ENCODE assay signal across 15 cellular contexts in genomic region chr20:62560162-62560561, GRCh38.
DNase-seq lines count a peak whose midpoint lies in the region; ATAC-seq, FAIRE-seq and TF ChIP-seq lines count a peak whose summit lies in the region.
"Had no signal": no experiment of that assay in that cellular context is flagged by ENCODE, and none has a peak within 500 bp of the region (broad histone marks: within the 10 kb centered on the region; RNA-seq: fewer than 3 reads in every experiment).

No MANE protein-coding gene starts in this region.

- ATAC-seq in heart right ventricle (no peak), IMR-90 (ENCODE audit: low read depth) (no peak), gastrocnemius medialis (no peak)
- ATAC-seq: CD8-positive, alpha-beta T cell had no signal

- H2BK15ac ChIP-seq in IMR-90 (ENCODE audit: low read depth, low read length) (no peak overlapping the region), H1 (ENCODE audit: low read length) (no peak overlapping the region)

- no peaks in the 10 kb centered on the region for H3K79me1 ChIP-seq in IMR-90 (ENCODE audit: low read depth in 1 of 2, low read length in 2 of 2)
- H3K79me1 ChIP-seq in H1 (ENCODE audit: low read depth, low read length), result no peaks in the 10 kb centered on the region; the same call in 1 of the 2 replicates

- H3K14ac ChIP-seq in IMR-90 (replicated peaks; ENCODE audit: low read depth, low read length) (no peak overlapping the region), H1 (ENCODE audit: insufficient read length) (no peak overlapping the region)

- H2BK20ac ChIP-seq in IMR-90 (ENCODE audit: low read depth, low read length), result no peak overlapping the region
- H2BK20ac ChIP-seq in H1 (ENCODE audit: low read length), result no peak overlapping the region

- H3K4me2 ChIP-seq in IMR-90 (ENCODE audit: low read depth, low read length) (no peak overlapping the region), H1 (ENCODE audit: insufficient read depth in 1 of 2, low read depth in 2 of 2, low read length in 2 of 2) (no peak overlapping the region)

- TF ChIP-seq RAD21 in IMR-90 (IDR thresholded peaks at IDR 0.05; ENCODE audit: low read length), result no peak
- no peak for TF ChIP-seq RAD21 in H1 (IDR thresholded peaks at IDR 0.05 in 1 of 2, conservative IDR thresholded peaks at IDR 0.05 in 1 of 2; ENCODE audit: low read depth in 2 of 2, low read length in 2 of 2)

- H3K56ac ChIP-seq in IMR-90 (ENCODE audit: extremely low read depth, insufficient read depth, low read length) (no peak overlapping the region), H1 (replicated peaks; ENCODE audit: insufficient read length, low read depth, low read length) (no peak overlapping the region)

- POLR2A ChIA-PET in IMR-90 (lab: Charles Lee; ENCODE audit: unreplicated experiment) (no interaction called here), H1 (lab: Charles Lee; ENCODE audit: partially characterized antibody) (no interaction called here)

- no peak overlapping the region for H3K18ac ChIP-seq in IMR-90 (ENCODE audit: low read depth, low read length)
- no peak overlapping the region for H3K18ac ChIP-seq in H1 (ENCODE audit: extremely low read depth, low read length)

- no peak for TF ChIP-seq CTCF in heart right ventricle (IDR thresholded peaks at IDR 0.05)
- no peak for TF ChIP-seq CTCF in IMR-90 (conservative IDR thresholded peaks at IDR 0.05; ENCODE audit: low read depth, low read length)
- TF ChIP-seq CTCF in H1 (IDR thresholded peaks at IDR 0.05; ENCODE audit: control extremely low read depth in 1 of 3, insufficient read depth in 1 of 3, low read depth in 1 of 3, low read length in 3 of 3), result no peak
- no peak for TF ChIP-seq CTCF in gastrocnemius medialis (IDR thresholded peaks at IDR 0.05 in 4 of 5, conservative IDR thresholded peaks at IDR 0.05 in 1 of 5)

- H3K4me3 ChIP-seq in heart right ventricle, result no peak overlapping the region
- no peak overlapping the region for H3K4me3 ChIP-seq in IMR-90 (ENCODE audit: insufficient read depth, low read depth, low read length)
- H3K4me3 ChIP-seq in H1 (ENCODE audit: extremely low read depth in 1 of 4, insufficient read depth in 2 of 4, low read depth in 3 of 4, low read length in 4 of 4), result no peak overlapping the region
- H3K4me3 ChIP-seq in gastrocnemius medialis, result no peak overlapping the region

- H4K8ac ChIP-seq in IMR-90 (ENCODE audit: low read depth in 2 of 2, low read length in 2 of 2) (no peak overlapping the region), H1 (ENCODE audit: extremely low read depth, insufficient read depth, low read length) (no peak overlapping the region)

- 32 to 35% methylated on average over 6 of the region's 6 CpGs for WGBS in heart right ventricle, 2 donors
- no CpG with 5 or more reads among the region's 6 CpGs for WGBS in IMR-90 (ENCODE audit: extremely low coverage in 2 of 2, insufficient read length in 1 of 2), 2 experiments
- 83% methylated on average over 6 of the region's 6 CpGs; no CpG with 5 or more reads in 1 of the 2 experiments for WGBS in H1 (ENCODE audit: extremely low coverage in 1 of 2, insufficient coverage in 1 of 2, insufficient read length in 1 of 2, insufficient replicate concordance in 2 of 2, low coverage in 1 of 2, low lambda C conversion rate in 2 of 2, missing lambda C conversion rate in 1 of 2), 2 experiments

- no peak for FAIRE-seq in H1 (lab: Jason Lieb, UNC)
- FAIRE-seq in GM12892 (lab: Jason Lieb, UNC), result no peak
- FAIRE-seq: A204.1, D721Med had no signal

- H4K20me1 ChIP-seq in IMR-90 (ENCODE audit: insufficient read depth, low read length) (no peaks in the 10 kb centered on the region), H1 (replicated peaks in 1 of 2; ENCODE audit: control insufficient read depth in 1 of 2, insufficient read depth in 2 of 2, low read length in 2 of 2) (no peaks in the 10 kb centered on the region)

- dilution Hi-C loops in IMR-90 (cut with HindIII; ENCODE audit: low sequenced_read_pairs, unreplicated experiment), result no loop called here

- CTCF ChIA-PET in IMR-90 (lab: Yijun Ruan, JAX) (no interaction called here), H1 (lab: Charles Lee; ENCODE audit: partially characterized antibody) (interaction anchor here (1.2 to 3.0 kb wide), 3 partner anchors 11 to 28 kb away, joined by 4 to 12 read pairs (median 6); no protein-coding TSS in a partner anchor)

- H3K4me1 ChIP-seq in heart right ventricle (peaks cover 4 to 86% (median 38%) of the 10 kb centered on the region in 9 donors), IMR-90 (ENCODE audit: control insufficient read depth, insufficient read depth, low read length) (no peaks in the 10 kb centered on the region), H1 (replicated peaks in 1 of 4; ENCODE audit: control insufficient read depth in 3 of 4, insufficient read depth in 4 of 4, low read length in 3 of 4) (no peaks in the 10 kb centered on the region; a peak in 1 of 7 replicates), gastrocnemius medialis (peaks cover 51 to 77% of the 10 kb centered on the region in 2 donors)

- H4K91ac ChIP-seq in IMR-90 (ENCODE audit: insufficient read depth, low read depth, low read length) (no peak overlapping the region), H1 (replicated peaks; ENCODE audit: insufficient read length, low read length) (no peak overlapping the region)

- in situ Hi-C loops in IMR-90 (cut with MboI; ENCODE audit: low sequenced_read_pairs), result no loop called here
- in situ Hi-C loops in gastrocnemius medialis (cut with MboI; ENCODE audit: low sequenced_read_pairs in 4 of 4), result no loop called here

- no peaks in the 10 kb centered on the region for H3K9me3 ChIP-seq in heart right ventricle
- no peaks in the 10 kb centered on the region for H3K9me3 ChIP-seq in IMR-90 (ENCODE audit: control insufficient read depth, insufficient read depth, low read length)
- H3K9me3 ChIP-seq in H1 (ENCODE audit: insufficient read depth in 2 of 2, low read depth in 1 of 2, low read length in 1 of 2), result no peaks in the 10 kb centered on the region
- no peaks in the 10 kb centered on the region for H3K9me3 ChIP-seq in gastrocnemius medialis

- H3K23me2 ChIP-seq in H1 (ENCODE audit: low read depth, low read length), result no peaks in the 10 kb centered on the region

- H2BK5ac ChIP-seq in IMR-90 (ENCODE audit: low read depth, low read length, poor library complexity, severe bottlenecking), result no peak overlapping the region
- H2BK5ac ChIP-seq in H1 (ENCODE audit: low read depth, low read length), result no peak overlapping the region

- no TSS peak for BruUV-seq in IMR-90 (replicated peaks; lab: Mats Ljungman, UMichigan)

- H3K36me3 ChIP-seq in heart right ventricle (peaks cover 0 to 17% (median 0%) of the 10 kb centered on the region in 9 donors), IMR-90 (ENCODE audit: control insufficient read depth, insufficient read depth, low read length) (no peaks in the 10 kb centered on the region), H1 (ENCODE audit: control insufficient read depth in 2 of 4, insufficient read depth in 4 of 4, low read length in 3 of 4) (no peaks in the 10 kb centered on the region), gastrocnemius medialis (no peaks in the 10 kb centered on the region)

- DNase-seq in heart right ventricle, result no peak
- no peak for DNase-seq in cardiac septum (ENCODE audit: low spot score)
- no peak for DNase-seq in IMR-90
- DNase-seq in H1 (ENCODE audit: low read depth in 1 of 2, low spot score in 2 of 2), result no peak
- DNase-seq in gastrocnemius medialis, result no peak
- no peak for DNase-seq in GM12892 (ENCODE audit: insufficient read length)
- no peak for DNase-seq in NCI-H446 (lab: John Stamatoyannopoulos, UW)
- DNase-seq: CD8-positive, alpha-beta T cell; COR-L47; DND-41; GDM1; HCEC 1CT; HFFc6 had no signal

- peaks cover 0 to 64% (median 36%) of the 10 kb centered on the region in 7 donors for H3K27me3 ChIP-seq in heart right ventricle
- H3K27me3 ChIP-seq in IMR-90 (ENCODE audit: control insufficient read depth, insufficient read depth, low read length), result peaks cover 75% of the 10 kb centered on the region
- H3K27me3 ChIP-seq in H1 (replicated peaks in 1 of 4; ENCODE audit: control insufficient read depth in 3 of 4, extremely low read depth in 1 of 4, insufficient read depth in 3 of 4, low read length in 3 of 4), result no peaks in the 10 kb centered on the region
- H3K27me3 ChIP-seq in gastrocnemius medialis, result no peaks in the 10 kb centered on the region

- H3K23ac ChIP-seq in IMR-90 (ENCODE audit: low read depth, low read length) (no peak overlapping the region), H1 (ENCODE audit: insufficient read length) (no peak overlapping the region)

- H2BK12ac ChIP-seq in H1 (ENCODE audit: low read depth, low read length), result no peak overlapping the region

- no peak for TF ChIP-seq EP300 in H1 (IDR thresholded peaks at IDR 0.05; ENCODE audit: borderline replicate concordance in 1 of 2, low read depth in 2 of 2, low read length in 2 of 2)

- TF ChIP-seq POLR2A in IMR-90 (IDR thresholded peaks at IDR 0.05; ENCODE audit: low read depth, low read length), result no peak
- no peak for TF ChIP-seq POLR2A in H1 (IDR thresholded peaks at IDR 0.05; ENCODE audit: control extremely low read depth in 1 of 2, low read depth in 2 of 2, low read length in 2 of 2)
- no peak for TF ChIP-seq POLR2A in gastrocnemius medialis (IDR thresholded peaks at IDR 0.05)
- TF ChIP-seq POLR2A in GM12892 (IDR thresholded peaks at IDR 0.05; ENCODE audit: low read depth, low read length), result no peak

- H2AK5ac ChIP-seq in IMR-90 (ENCODE audit: low read depth, low read length) (no peak overlapping the region), H1 (ENCODE audit: low read depth, low read length) (no peak overlapping the region)

- H4K5ac ChIP-seq in IMR-90 (ENCODE audit: low read depth, low read length) (no peak overlapping the region), H1 (ENCODE audit: insufficient read length, low read depth, low read length) (no peak overlapping the region)

- no peaks in the 10 kb centered on the region for H3K9me1 ChIP-seq in IMR-90 (ENCODE audit: insufficient read depth, low read length)

- H3K9ac ChIP-seq in IMR-90 (ENCODE audit: low read depth, low read length) (no peak overlapping the region), H1 (replicated peaks in 1 of 4; ENCODE audit: extremely low read depth in 1 of 4, low read depth in 3 of 4, low read length in 3 of 4) (no peak overlapping the region)

- H3K27ac ChIP-seq in heart right ventricle, result peak overlapping the region in 7 of 10 donors; percentile 88 to 99 (median 94)
- H3K27ac ChIP-seq in IMR-90 (ENCODE audit: insufficient read depth, low read length), result no peak overlapping the region
- H3K27ac ChIP-seq in H1 (ENCODE audit: low read depth, low read length), result no peak overlapping the region
- peak overlapping the region; percentile 91 to 100 (median 98) for H3K27ac ChIP-seq in gastrocnemius medialis

- H3K4ac ChIP-seq in IMR-90 (ENCODE audit: low read depth, low read length) (no peak overlapping the region), H1 (replicated peaks; ENCODE audit: insufficient read length, low read depth, low read length) (no peak overlapping the region)

- H2BK120ac ChIP-seq in IMR-90 (ENCODE audit: low read depth, low read length) (no peak overlapping the region), H1 (replicated peaks; ENCODE audit: low read depth, low read length) (no peak overlapping the region)

- no peaks in the 10 kb centered on the region for H3K79me2 ChIP-seq in H1 (ENCODE audit: control insufficient read depth in 1 of 2, insufficient read depth in 2 of 2, low read length in 2 of 2)

- H2AFZ ChIP-seq in IMR-90 (replicated peaks; ENCODE audit: low read length, poor library complexity) (no peak overlapping the region), H1 (ENCODE audit: low read length) (no peak overlapping the region)

- H2AK9ac ChIP-seq in IMR-90 (replicated peaks; ENCODE audit: low read depth, low read length, poor library complexity), result no peak overlapping the region

- intact Hi-C loops in heart right ventricle (cut with DNase I), result no loop called here
- intact Hi-C loops in cardiac septum (cut with DNase I), result no loop called here
- intact Hi-C loops in IMR-90 (cut with micrococcal nuclease), result no loop called here
- intact Hi-C loops in gastrocnemius medialis (cut with DNase I; ENCODE audit: low total_unique reads), result no loop called here

Comparison
In these comparisons a context has a peak if more than half of its experiments do, and no peak if none do; other contexts are left out.
1. H3K27ac ChIP-seq: peak in heart right ventricle (7 of 10) and gastrocnemius medialis (4 of 4); none in IMR-90 (single experiment) and H1 (single experiment).